In genomic region chr3:44513513-44513912, GRCh38 we compare ENCODE assay signal across 33 cellular contexts. TPM values are rescaled to one million over a fixed set of nuclear protein-coding genes. Genes with fewer than 3 reads are reported as not detected.
"Had no signal": no experiment of that assay in that cellular context is flagged by ENCODE, and none has a peak within 500 bp of the region (broad histone marks: within the 10 kb centered on the region; RNA-seq: fewer than 3 reads in every experiment).

No MANE protein-coding gene starts in this region.

- DNase-seq: activated CD4-positive, alpha-beta memory T cell treated with anti-CD3 and anti-CD28 coated beads for 36 hours; activated CD4-positive, alpha-beta T cell treated with anti-CD3 and anti-CD28 coated beads for 4 hours; activated CD4-positive, alpha-beta T cell treated with anti-CD3 and anti-CD28 coated beads, Interleukin-2, amount 50 U/mL, for 1 hour; activated CD4-positive, CD25-positive, alpha-beta regulatory T cell treated with anti-CD3 and anti-CD28 coated beads, Interleukin-2, amount 50 U/mL, for 72 hours; activated CD8-positive, alpha-beta memory T cell treated with anti-CD3 and anti-CD28 coated beads, Interleukin-2, amount 50 U/mL, for 4 hours; activated gamma-delta T cell treated with Interleukin-2 at 50 U/mL for 16 hours; activated naive CD4-positive, alpha-beta T cell treated with anti-CD3 and anti-CD28 coated beads for 36 hours; activated T-cell treated with anti-CD3 and anti-CD28 coated beads for 4 hours; activated T-cell treated with anti-CD3 and anti-CD28 coated beads, Interleukin-2, amount 50 U/mL, for 4 hours; adrenal gland; body of pancreas; Karpas-422; NCI-H1105; NCI-H1417 treated with DMSO at 0.1 percent for 48 hours; NCI-H187 treated with DMSO at 0.1 percent for 48 hours; NCI-H2081; NCI-H226; NCI-H446 treated with DMSO at 0.1 percent for 48 hours; NCI-H524; NCI-H69; NCI-H82; NK-92 treated with Interleukin-12 subunit alpha and Interleukin-12 subunit beta, amount 100 ng/mL, for 24 hours; PC-3; Peyer's patch; RPMI8226; SHP77 treated with DMSO at 0.1 percent for 48 hours; SK-N-SH had no signal

- H3K9me3 ChIP-seq: adrenal gland, body of pancreas, breast epithelium, Peyer's patch, SJSA1, SK-N-SH had no signal

- FAIRE-seq: astrocyte, TTC549 had no signal

- H3K4me3 ChIP-seq: adrenal gland, body of pancreas, breast epithelium, Peyer's patch, SJSA1 had no signal

- ATAC-seq: activated naive CD4-positive, alpha-beta T cell treated with anti-CD3 and anti-CD28 coated beads, Interleukin-2, amount 50 U/mL, for 72 hours; activated T-cell treated with anti-CD3 and anti-CD28 coated beads, Interleukin-2, amount 50 U/mL, for 4 hours; body of pancreas; PC-3 had no signal

- H3K27ac ChIP-seq: adrenal gland, body of pancreas, breast epithelium, Peyer's patch, SJSA1 had no signal

- H3K36me3 ChIP-seq: adrenal gland, breast epithelium, Peyer's patch, SJSA1 had no signal

- H3K9ac ChIP-seq: SK-N-SH had no signal

- H3K4me2 ChIP-seq: SK-N-SH had no signal

- H3K27me3 ChIP-seq: adrenal gland, body of pancreas, breast epithelium, Peyer's patch, SJSA1 had no signal

RNA-seq across cellular contexts. Expression of gene ZKSCAN7, which starts 41.5 kb away (rescaled TPM):
- total RNA-seq: MCF 10A, PC-3 had no signal
